In genomic region chr5:177557041-177557647, GRCh38 we compare ENCODE assay signal across 16 cellular contexts. TPM values are rescaled to one million over a fixed set of nuclear protein-coding genes. Genes with fewer than 3 reads are reported as not detected.
DNase-seq lines count a peak whose midpoint lies in the region; ATAC-seq, FAIRE-seq and TF ChIP-seq lines count a peak whose summit lies in the region.
"Had no signal": no experiment of that assay in that cellular context is flagged by ENCODE, and none has a peak within 500 bp of the region (broad histone marks: within the 10 kb centered on the region; RNA-seq: fewer than 3 reads in every experiment).

No MANE protein-coding gene starts in this region.

- peaks cover 9% of the 10 kb centered on the region for H3K36me3 Mint-ChIP-seq in activated CD4-positive, alpha-beta T cell treated with anti-CD3 and anti-CD28 coated beads, Interleukin-2, amount 10 ng/mL, durations not matched to agents 7 days and 5 days (ENCODE audit: low read depth)

- H3K27me3 Mint-ChIP-seq in activated CD4-positive, alpha-beta T cell treated with anti-CD3 and anti-CD28 coated beads, Interleukin-2, amount 10 ng/mL, durations not matched to agents 7 days and 5 days: no peaks in the 10 kb centered on the region
- H3K27me3 Mint-ChIP-seq: activated CD4-positive, alpha-beta T cell treated with anti-CD3 and anti-CD28 coated beads for 36 hours; activated naive CD8-positive, alpha-beta T cell; natural killer cell treated with Interleukin-12 subunit alpha and Interleukin-12 subunit beta and Interleukin-15 and Interleukin-18, amount 100 ng/mL, for 72 hours had no signal

- no peak for FAIRE-seq in bronchial epithelial cell (lab: Jason Lieb, UNC)
- FAIRE-seq: colon had no signal

- no peak overlapping the region for H3K4me3 Mint-ChIP-seq in activated CD4-positive, alpha-beta T cell treated with anti-CD3 and anti-CD28 coated beads, Interleukin-2, amount 10 ng/mL, durations not matched to agents 7 days and 5 days
- H3K4me3 Mint-ChIP-seq: activated CD4-positive, alpha-beta T cell treated with anti-CD3 and anti-CD28 coated beads for 36 hours; activated naive CD8-positive, alpha-beta T cell; natural killer cell treated with Interleukin-12 subunit alpha and Interleukin-12 subunit beta and Interleukin-15 and Interleukin-18, amount 100 ng/mL, for 72 hours had no signal

- no peaks in the 10 kb centered on the region for H3K9me3 Mint-ChIP-seq in activated CD4-positive, alpha-beta T cell treated with anti-CD3 and anti-CD28 coated beads, Interleukin-2, amount 10 ng/mL, durations not matched to agents 7 days and 5 days
- H3K9me3 Mint-ChIP-seq: natural killer cell treated with Interleukin-12 subunit alpha and Interleukin-12 subunit beta and Interleukin-15 and Interleukin-18, amount 100 ng/mL, for 72 hours had no signal

- CTCF ChIA-PET in activated CD4-positive, alpha-beta T cell treated with anti-CD3 and anti-CD28 coated beads, Interleukin-2, amount 10 ng/mL, durations not matched to agents 7 days and 5 days (lab: Charles Lee): interaction anchor here (0.6 kb wide), 1 partner anchor 77 kb away, joined by 5 read pairs; no protein-coding TSS in a partner anchor

- POLR2A ChIA-PET in activated CD4-positive, alpha-beta T cell treated with anti-CD3 and anti-CD28 coated beads, Interleukin-2, amount 10 ng/mL, durations not matched to agents 7 days and 5 days (lab: Charles Lee): no interaction called here

- no peaks in the 10 kb centered on the region for H3K27me3 ChIP-seq in bronchial epithelial cell (ENCODE audit: control insufficient read depth, insufficient read depth, low read length)
- H3K27me3 ChIP-seq: SJSA1, vagina had no signal

- ATAC-seq in GM19035 (IDR thresholded peaks at IDR 0.05; ENCODE audit: unreplicated experiment): no peak
- no peak for ATAC-seq in GM18502 (IDR thresholded peaks at IDR 0.05; ENCODE audit: poor library complexity, unreplicated experiment)
- ATAC-seq: activated CD4-positive, alpha-beta T cell treated with anti-CD3 and anti-CD28 coated beads for 36 hours; natural killer cell treated with Interleukin-12 subunit alpha and Interleukin-12 subunit beta and Interleukin-15 and Interleukin-18, amount 100 ng/mL, for 72 hours had no signal

- DNase-seq in activated CD4-positive, alpha-beta T cell treated with anti-CD3 and anti-CD28 coated beads, Interleukin-2, amount 10 ng/mL, durations not matched to agents 7 days and 5 days: peak; percentile 45
- no peak for DNase-seq in activated CD4-positive, alpha-beta T cell treated with anti-CD3 and anti-CD28 coated beads for 4 hours
- DNase-seq in MV-4-11 (lab: John Stamatoyannopoulos, UW) (peak; percentile 5), bronchial epithelial cell (ENCODE audit: low read depth) (peak; percentile 64), renal cortical epithelial cell (ENCODE audit: low read depth) (peak; percentile 11), T1000 (lab: John Stamatoyannopoulos, UW) (no peak)
- DNase-seq: activated CD4-positive, alpha-beta T cell treated with anti-CD3 and anti-CD28 coated beads for 36 hours; NCI-H1092; NCI-H526 treated with DMSO at 0.1 percent for 48 hours had no signal

- peaks cover 41% of the 10 kb centered on the region for H3K4me1 Mint-ChIP-seq in activated CD4-positive, alpha-beta T cell treated with anti-CD3 and anti-CD28 coated beads, Interleukin-2, amount 10 ng/mL, durations not matched to agents 7 days and 5 days

- H3K27ac Mint-ChIP-seq in activated CD4-positive, alpha-beta T cell treated with anti-CD3 and anti-CD28 coated beads, Interleukin-2, amount 10 ng/mL, durations not matched to agents 7 days and 5 days: peak overlapping the region; percentile 82
- H3K27ac Mint-ChIP-seq: activated CD4-positive, alpha-beta T cell treated with anti-CD3 and anti-CD28 coated beads for 36 hours; activated naive CD8-positive, alpha-beta T cell; natural killer cell treated with Interleukin-12 subunit alpha and Interleukin-12 subunit beta and Interleukin-15 and Interleukin-18, amount 100 ng/mL, for 72 hours had no signal

- TF ChIP-seq CTCF in bronchial epithelial cell (IDR thresholded peaks at IDR 0.05; ENCODE audit: insufficient read depth, low read length, severe bottlenecking): no peak

- no peak overlapping the region for H3K4me3 ChIP-seq in bronchial epithelial cell (ENCODE audit: low read depth, low read length)
- H3K4me3 ChIP-seq: SJSA1, vagina had no signal

- peaks cover 1% of the 10 kb centered on the region for H3K36me3 ChIP-seq in bronchial epithelial cell (ENCODE audit: control insufficient read depth, insufficient read depth, low read length)
- H3K36me3 ChIP-seq: vagina had no signal

RNA-seq across cellular contexts. Expression of gene FAM193B, which starts 2.8 kb away (rescaled TPM):
- total RNA-seq in activated CD4-positive, alpha-beta T cell treated with anti-CD3 and anti-CD28 coated beads, Interleukin-2, amount 10 ng/mL, durations not matched to agents 7 days and 5 days: 100 to 1,000 TPM; 102 to 120 TPM
- total RNA-seq in bronchial epithelial cell (14.0 and 17.2 TPM in 2 replicates), renal cortical epithelial cell (7.3 and 25.4 TPM in 2 replicates)

RNA-seq across cellular contexts. Expression of gene TMED9, which starts 34.9 kb away (rescaled TPM):
- total RNA-seq in activated CD4-positive, alpha-beta T cell treated with anti-CD3 and anti-CD28 coated beads, Interleukin-2, amount 10 ng/mL, durations not matched to agents 7 days and 5 days: 100 to 1,000 TPM in 1 of 2 experiments, 10 to 100 TPM in 1; 94.0 to 105 TPM
- 184 and 203 TPM in 2 replicates for total RNA-seq in bronchial epithelial cell
- 168 and 181 TPM in 2 replicates for total RNA-seq in renal cortical epithelial cell

RNA-seq across cellular contexts. Expression of gene DDX41, which starts 40.4 kb away (rescaled TPM):
- 100 to 1,000 TPM; 106 to 118 TPM for total RNA-seq in activated CD4-positive, alpha-beta T cell treated with anti-CD3 and anti-CD28 coated beads, Interleukin-2, amount 10 ng/mL, durations not matched to agents 7 days and 5 days
- 108 and 250 TPM in 2 replicates for total RNA-seq in bronchial epithelial cell
- total RNA-seq in renal cortical epithelial cell: 74.0 and 141 TPM in 2 replicates

RNA-seq across cellular contexts. Expression of gene B4GALT7, which starts 42.8 kb away (rescaled TPM):
- total RNA-seq in activated CD4-positive, alpha-beta T cell treated with anti-CD3 and anti-CD28 coated beads, Interleukin-2, amount 10 ng/mL, durations not matched to agents 7 days and 5 days: 10 to 100 TPM; 20.3 to 20.5 TPM
- total RNA-seq in bronchial epithelial cell (35.8 and 36.9 TPM in 2 replicates), renal cortical epithelial cell (31.6 and 36.2 TPM in 2 replicates)

RNA-seq across cellular contexts. Expression of gene DOK3, which starts 47.5 kb away (rescaled TPM):
- total RNA-seq in activated CD4-positive, alpha-beta T cell treated with anti-CD3 and anti-CD28 coated beads, Interleukin-2, amount 10 ng/mL, durations not matched to agents 7 days and 5 days: 1 to 10 TPM; 2.9 to 3.9 TPM
- total RNA-seq in bronchial epithelial cell (0.53 and 1.4 TPM in 2 replicates), renal cortical epithelial cell (0.17 and 13.6 TPM in 2 replicates)

Comparison
In these comparisons a context has a peak if more than half of its experiments do, and no peak if none do; other contexts are left out.
1. DNase-seq: peak in activated CD4-positive, alpha-beta T cell treated with anti-CD3 and anti-CD28 coated beads, Interleukin-2, amount 10 ng/mL, durations not matched to agents 7 days and 5 days (single experiment), MV-4-11 (single experiment), bronchial epithelial cell (single experiment) and renal cortical epithelial cell (single experiment); none in activated CD4-positive, alpha-beta T cell treated with anti-CD3 and anti-CD28 coated beads for 4 hours (0 of 2) and T1000 (single experiment).